ENCODE assay signal across 1 cellular context in the genomic region with DNA sequence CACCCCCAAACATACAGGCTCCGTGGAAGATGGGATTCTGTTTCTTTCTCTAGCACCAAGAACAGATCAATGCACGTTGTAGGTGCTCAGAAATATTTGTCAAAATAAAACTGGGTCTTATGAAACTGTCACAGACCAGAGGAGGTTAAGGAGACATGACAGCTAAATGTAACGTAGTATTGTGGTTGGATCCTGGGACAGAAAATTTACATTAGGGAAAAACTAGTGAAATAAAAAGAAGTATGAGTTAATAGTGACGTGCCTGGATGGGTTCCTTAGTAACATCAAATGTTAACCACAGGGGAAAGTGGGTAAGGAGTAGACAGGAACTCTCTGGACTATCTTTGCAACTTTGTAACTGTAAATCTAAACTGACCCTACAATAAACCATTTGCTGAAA.
TF ChIP-seq lines count a peak whose summit lies in the region.

No MANE protein-coding gene starts in this region.

TF ChIP-seq in K562, 482 proteins besides CTCF, POLR2A, EP300 and RAD21:
- no peak for TF ChIP-seq ZNF609 (CRISPR knock-in tag; IDR thresholded peaks at IDR 0.05; ENCODE audit: borderline replicate concordance)
- TF ChIP-seq ZBTB17 (CRISPR knock-in tag; IDR thresholded peaks at IDR 0.05), result no peak
- no peak for TF ChIP-seq KAT8 (IDR thresholded peaks at IDR 0.05; ENCODE audit: low read depth)
- TF ChIP-seq CCNT2 (IDR thresholded peaks at IDR 0.05; ENCODE audit: borderline replicate concordance, extremely low read depth, insufficient read length, low read depth, low read length), result no peak
- TF ChIP-seq TRIM24 (IDR thresholded peaks at IDR 0.05), result no peak
- TF ChIP-seq MCM3 (IDR thresholded peaks at IDR 0.05), result no peak
- no peak for TF ChIP-seq BCL6 (CRISPR knock-in tag; IDR thresholded peaks at IDR 0.05)
- no peak for TF ChIP-seq ESRRA (IDR thresholded peaks at IDR 0.05; ENCODE audit: borderline replicate concordance, low read depth)
- TF ChIP-seq, protein P1, sequence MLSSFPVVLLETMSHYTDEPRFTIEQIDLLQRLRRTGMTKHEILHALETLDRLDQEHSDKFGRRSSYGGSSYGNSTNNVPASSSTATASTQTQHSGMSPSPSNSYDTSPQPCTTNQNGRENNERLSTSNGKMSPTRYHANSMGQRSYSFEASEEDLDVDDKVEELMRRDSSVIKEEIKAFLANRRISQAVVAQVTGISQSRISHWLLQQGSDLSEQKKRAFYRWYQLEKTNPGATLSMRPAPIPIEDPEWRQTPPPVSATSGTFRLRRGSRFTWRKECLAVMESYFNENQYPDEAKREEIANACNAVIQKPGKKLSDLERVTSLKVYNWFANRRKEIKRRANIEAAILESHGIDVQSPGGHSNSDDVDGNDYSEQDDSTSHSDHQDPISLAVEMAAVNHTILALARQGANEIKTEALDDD (IDR thresholded peaks at IDR 0.05), result no peak
